In genomic region chr15:66588971-66589370, GRCh38 we compare ENCODE assay signal across 1 cellular context.
TF ChIP-seq lines count a peak whose summit lies in the region.

No MANE protein-coding gene starts in this region.

TF ChIP-seq in HCT116, 20 proteins besides CTCF, POLR2A, EP300 and RAD21:
- TF ChIP-seq, protein P1, sequence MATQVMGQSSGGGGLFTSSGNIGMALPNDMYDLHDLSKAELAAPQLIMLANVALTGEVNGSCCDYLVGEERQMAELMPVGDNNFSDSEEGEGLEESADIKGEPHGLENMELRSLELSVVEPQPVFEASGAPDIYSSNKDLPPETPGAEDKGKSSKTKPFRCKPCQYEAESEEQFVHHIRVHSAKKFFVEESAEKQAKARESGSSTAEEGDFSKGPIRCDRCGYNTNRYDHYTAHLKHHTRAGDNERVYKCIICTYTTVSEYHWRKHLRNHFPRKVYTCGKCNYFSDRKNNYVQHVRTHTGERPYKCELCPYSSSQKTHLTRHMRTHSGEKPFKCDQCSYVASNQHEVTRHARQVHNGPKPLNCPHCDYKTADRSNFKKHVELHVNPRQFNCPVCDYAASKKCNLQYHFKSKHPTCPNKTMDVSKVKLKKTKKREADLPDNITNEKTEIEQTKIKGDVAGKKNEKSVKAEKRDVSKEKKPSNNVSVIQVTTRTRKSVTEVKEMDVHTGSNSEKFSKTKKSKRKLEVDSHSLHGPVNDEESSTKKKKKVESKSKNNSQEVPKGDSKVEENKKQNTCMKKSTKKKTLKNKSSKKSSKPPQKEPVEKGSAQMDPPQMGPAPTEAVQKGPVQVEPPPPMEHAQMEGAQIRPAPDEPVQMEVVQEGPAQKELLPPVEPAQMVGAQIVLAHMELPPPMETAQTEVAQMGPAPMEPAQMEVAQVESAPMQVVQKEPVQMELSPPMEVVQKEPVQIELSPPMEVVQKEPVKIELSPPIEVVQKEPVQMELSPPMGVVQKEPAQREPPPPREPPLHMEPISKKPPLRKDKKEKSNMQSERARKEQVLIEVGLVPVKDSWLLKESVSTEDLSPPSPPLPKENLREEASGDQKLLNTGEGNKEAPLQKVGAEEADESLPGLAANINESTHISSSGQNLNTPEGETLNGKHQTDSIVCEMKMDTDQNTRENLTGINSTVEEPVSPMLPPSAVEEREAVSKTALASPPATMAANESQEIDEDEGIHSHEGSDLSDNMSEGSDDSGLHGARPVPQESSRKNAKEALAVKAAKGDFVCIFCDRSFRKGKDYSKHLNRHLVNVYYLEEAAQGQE (IDR thresholded peaks at IDR 0.05; ENCODE audit: low read depth): no peak
- TF ChIP-seq YY1 (IDR thresholded peaks at IDR 0.05; ENCODE audit: extremely low read depth, insufficient replicate concordance, low read depth, low read length) (no peak), ZBTB33 (IDR thresholded peaks at IDR 0.05; ENCODE audit: extremely low read depth, insufficient replicate concordance, low read length) (no peak), JUND (IDR thresholded peaks at IDR 0.05) (no peak), ELF1 (IDR thresholded peaks at IDR 0.05; ENCODE audit: borderline replicate concordance, low read depth) (peak; percentile 65), ZFX (IDR thresholded peaks at IDR 0.05) (no peak), SRF (IDR thresholded peaks at IDR 0.05; ENCODE audit: low read depth) (no peak; the same call in 1 of the 2 replicates), SP1 (IDR thresholded peaks at IDR 0.05; ENCODE audit: low read depth) (peak; percentile 28; the same call in 1 of the 2 replicates), EGR1 (IDR thresholded peaks at IDR 0.05; ENCODE audit: low read depth) (no peak), TCF7L2 (IDR thresholded peaks at IDR 0.05; ENCODE audit: borderline replicate concordance, extremely low read depth, insufficient read depth, insufficient read length) (no peak), EZH2phosphoT487 (IDR thresholded peaks at IDR 0.05; ENCODE audit: borderline replicate concordance) (no peak)
- TF ChIP-seq, protein P2, sequence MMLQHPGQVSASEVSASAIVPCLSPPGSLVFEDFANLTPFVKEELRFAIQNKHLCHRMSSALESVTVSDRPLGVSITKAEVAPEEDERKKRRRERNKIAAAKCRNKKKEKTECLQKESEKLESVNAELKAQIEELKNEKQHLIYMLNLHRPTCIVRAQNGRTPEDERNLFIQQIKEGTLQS (IDR thresholded peaks at IDR 0.05): no peak
